Comparison of ENCODE assay signal across 23 cellular contexts in the genomic region with DNA sequence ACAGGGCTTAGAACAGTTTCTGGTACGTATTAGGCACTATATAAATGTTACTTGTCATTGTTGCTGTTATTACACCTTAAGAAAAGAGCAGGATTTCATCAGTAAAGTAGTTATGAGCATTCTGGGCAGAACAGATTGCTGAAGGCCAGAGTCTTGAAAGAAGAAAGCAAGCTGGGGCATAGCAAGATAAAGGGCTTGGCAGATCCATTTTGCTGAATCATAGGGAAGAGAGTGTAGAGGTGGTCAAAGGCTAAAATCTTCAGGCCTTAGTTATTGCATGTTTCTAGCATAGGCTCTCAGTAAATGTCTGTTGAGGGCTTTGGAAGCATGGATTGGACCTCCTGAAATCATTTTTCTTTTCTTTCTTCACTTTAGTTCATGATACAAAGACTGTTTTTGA.
DNase-seq lines count a peak whose midpoint lies in the region; ATAC-seq, FAIRE-seq and TF ChIP-seq lines count a peak whose summit lies in the region.
"Had no signal": no experiment of that assay in that cellular context is flagged by ENCODE, and none has a peak within 500 bp of the region (broad histone marks: within the 10 kb centered on the region; RNA-seq: fewer than 3 reads in every experiment).

No MANE protein-coding gene starts in this region.

- CTCF ChIA-PET in mammary epithelial cell (lab: Charles Lee; ENCODE audit: low non-redundant PET) = no interaction called here

- H3K9me2 ChIP-seq in Loucy (replicated peaks; ENCODE audit: low read depth, low read length) = no peaks in the 10 kb centered on the region

- TF ChIP-seq CTCF in Loucy (conservative IDR thresholded peaks at IDR 0.05; ENCODE audit: low read length) (no peak), mammary epithelial cell (conservative IDR thresholded peaks at IDR 0.05 in 1 of 2, IDR thresholded peaks at IDR 0.05 in 1 of 2; ENCODE audit: extremely low read depth in 1 of 2, insufficient read depth in 1 of 2, low read depth in 1 of 2, low read length in 2 of 2) (no peak), heart right ventricle (IDR thresholded peaks at IDR 0.05) (no peak), BE2C (IDR thresholded peaks at IDR 0.05; ENCODE audit: low read depth, low read length) (no peak)

- no peaks in the 10 kb centered on the region for H3K36me3 ChIP-seq in Loucy (ENCODE audit: insufficient read depth, low read length)
- H3K36me3 ChIP-seq in mammary epithelial cell (ENCODE audit: insufficient read depth, low read length) = no peaks in the 10 kb centered on the region
- H3K36me3 ChIP-seq in heart right ventricle = no peaks in the 10 kb centered on the region
- H3K36me3 ChIP-seq in small intestine (ENCODE audit: control insufficient read depth in 2 of 2, insufficient read depth in 2 of 2, low read length in 2 of 2) = no peaks in the 10 kb centered on the region
- no peaks in the 10 kb centered on the region for H3K36me3 ChIP-seq in BE2C
- H3K36me3 ChIP-seq: SJSA1 had no signal

- H3K4me3 ChIP-seq in Loucy (ENCODE audit: low read length, poor library complexity, severe bottlenecking) (no peak overlapping the region), mammary epithelial cell (replicated peaks in 1 of 3; ENCODE audit: insufficient read depth in 1 of 3, low read depth in 2 of 3, low read length in 3 of 3) (no peak overlapping the region), heart right ventricle (no peak overlapping the region), small intestine (ENCODE audit: low read depth in 1 of 2, low read length in 2 of 2) (no peak overlapping the region), BE2C (ENCODE audit: low read depth, low read length) (no peak overlapping the region)
- H3K4me3 ChIP-seq: mucosa of descending colon, sigmoid colon, SJSA1, testis had no signal

- ATAC-seq in heart right ventricle = peak in 1 of 8 donors; percentile 63
- ATAC-seq in GM21390 (IDR thresholded peaks at IDR 0.05; ENCODE audit: unreplicated experiment) = no peak
- ATAC-seq: activated T-cell treated with anti-CD3 and anti-CD28 coated beads, Interleukin-2, amount 50 U/mL, for 4 hours; mucosa of descending colon had no signal

- no peaks in the 10 kb centered on the region for H3F3A ChIP-seq in Loucy (ENCODE audit: low read depth)

- H4K20me1 ChIP-seq in Loucy (ENCODE audit: insufficient read depth, low read length, poor library complexity, severe bottlenecking) = no peaks in the 10 kb centered on the region
- H4K20me1 ChIP-seq in mammary epithelial cell (ENCODE audit: insufficient read depth, low read length) = no peaks in the 10 kb centered on the region

- H3K4me1 ChIP-seq in Loucy (ENCODE audit: insufficient read depth, low read length, poor library complexity, severe bottlenecking) (no peaks in the 10 kb centered on the region), mammary epithelial cell (ENCODE audit: insufficient read depth, low read length) (peaks cover 9% of the 10 kb centered on the region), heart right ventricle (peaks cover 0 to 18% (median 6%) of the 10 kb centered on the region in 9 donors), small intestine (ENCODE audit: control insufficient read depth in 2 of 2, insufficient read depth in 1 of 2, low read depth in 1 of 2, low read length in 1 of 2) (no peaks in the 10 kb centered on the region), BE2C (no peaks in the 10 kb centered on the region)
- H3K4me1 ChIP-seq: SJSA1, testis had no signal

- no peak for FAIRE-seq in small intestine (lab: Jason Lieb, UNC)
- FAIRE-seq: HTR-8/SVneo had no signal

- H2AFZ ChIP-seq in Loucy (ENCODE audit: low read length) = peak overlapping the region; percentile 1; the same call in 1 of the 2 replicates
- peak overlapping the region; percentile 73 for H2AFZ ChIP-seq in mammary epithelial cell (ENCODE audit: low read depth, low read length)

- 48% methylated on average over 1 of the region's 1 CpG for WGBS in mammary epithelial cell (ENCODE audit: low coverage, missing lambda C conversion rate)
- WGBS in heart right ventricle, 2 donors = 71 to 77% methylated on average over 1 of the region's 1 CpG
- WGBS in small intestine, 3 donors = 76 to 91% (median 88%) methylated on average over 1 of the region's 1 CpG

- H3K9ac ChIP-seq in Loucy (ENCODE audit: low read depth, low read length, poor library complexity, severe bottlenecking) (no peak overlapping the region), mammary epithelial cell (ENCODE audit: insufficient read depth, low read length) (no peak overlapping the region)

- dilution Hi-C loops in mammary epithelial cell (cut with HindIII; ENCODE audit: low sequenced_read_pairs) = no loop called here

- no peaks in the 10 kb centered on the region for H3K27me3 ChIP-seq in Loucy (ENCODE audit: insufficient read depth, low read length, poor library complexity, severe bottlenecking)
- H3K27me3 ChIP-seq in mammary epithelial cell (ENCODE audit: insufficient read depth, low read length) = no peaks in the 10 kb centered on the region
- no peaks in the 10 kb centered on the region for H3K27me3 ChIP-seq in heart right ventricle
- H3K27me3 ChIP-seq in small intestine (ENCODE audit: control insufficient read depth in 2 of 2, insufficient read depth in 2 of 2, low read length in 2 of 2) = no peaks in the 10 kb centered on the region
- no peaks in the 10 kb centered on the region for H3K27me3 ChIP-seq in BE2C
- H3K27me3 ChIP-seq: sigmoid colon, SJSA1, testis had no signal

- intact Hi-C loops in mammary epithelial cell (cut with micrococcal nuclease) (no loop called here), heart right ventricle (cut with DNase I) (no loop called here)

- no peak overlapping the region for H3K4me2 ChIP-seq in Loucy (ENCODE audit: low read depth, low read length, poor library complexity, severe bottlenecking)
- H3K4me2 ChIP-seq in mammary epithelial cell (ENCODE audit: insufficient read depth, low read depth, low read length) = peak overlapping the region; percentile 13

- no peaks in the 10 kb centered on the region for H3K9me3 ChIP-seq in Loucy (ENCODE audit: insufficient read depth, low read depth, low read length)
- no peaks in the 10 kb centered on the region for H3K9me3 ChIP-seq in mammary epithelial cell (replicated peaks; ENCODE audit: insufficient read depth, low read length)
- no peaks in the 10 kb centered on the region for H3K9me3 ChIP-seq in heart right ventricle
- H3K9me3 ChIP-seq in small intestine (ENCODE audit: control insufficient read depth, low read depth) = no peaks in the 10 kb centered on the region
- no peaks in the 10 kb centered on the region for H3K9me3 ChIP-seq in BE2C
- H3K9me3 ChIP-seq: mucosa of descending colon, sigmoid colon, SJSA1, testis had no signal

- peak; percentile 53 for DNase-seq in mammary epithelial cell
- DNase-seq in heart right ventricle = no peak
- peak; percentile 47 for DNase-seq in small intestine
- DNase-seq in T1000 (lab: John Stamatoyannopoulos, UW) = no peak
- DNase-seq in NCI-H187 (lab: John Stamatoyannopoulos, UW) = no peak
- DNase-seq in BE2C = no peak
- DNase-seq: activated CD4-positive, alpha-beta T cell treated with anti-CD3 and anti-CD28 coated beads, Interleukin-2, amount 50 U/mL, for 48 hours; activated naive CD8-positive, alpha-beta T cell treated with anti-CD3 and anti-CD28 coated beads for 36 hours; activated T-cell treated with anti-CD3 and anti-CD28 coated beads, Interleukin-2, amount 50 U/mL, for 4 hours; cerebellar nuclear complex; HCEC 1CT; kidney; mucosa of descending colon; NCI-H1694; sigmoid colon; stimulated activated CD4-positive, alpha-beta T cell treated with anti-CD3 and anti-CD28 coated beads, Interleukin-4, amount 100 ng/mL, for 24 hours; stimulated activated CD8-positive, alpha-beta memory T cell treated with anti-CD3 and anti-CD28 coated beads, Interleukin-4, amount 100 ng/mL, for 48 hours; T-helper 9 cell; testis had no signal

- H3K79me2 ChIP-seq in Loucy (ENCODE audit: insufficient read depth, low read length) (no peaks in the 10 kb centered on the region), mammary epithelial cell (ENCODE audit: insufficient read depth, low read length) (no peaks in the 10 kb centered on the region)

- H3K27ac ChIP-seq in mammary epithelial cell (ENCODE audit: insufficient read depth, low read depth, low read length) (peak overlapping the region; percentile 4), heart right ventricle (peak overlapping the region in 7 of 10 donors; percentile 22 to 72 (median 59)), small intestine (ENCODE audit: low read depth in 1 of 2, low read length in 1 of 2) (no peak overlapping the region)
- H3K27ac ChIP-seq: SJSA1 had no signal

- no TSS peak for BruUV-seq in mammary epithelial cell (replicated peaks; lab: Mats Ljungman, UMichigan)

- in situ Hi-C loops in mammary epithelial cell (cut with MboI; ENCODE audit: low sequenced_read_pairs in 2 of 2) = no loop called here

Comparison
In these comparisons a context has a peak if more than half of its experiments do, and no peak if none do; other contexts are left out.
1. DNase-seq: peak in mammary epithelial cell (single experiment) and small intestine (single experiment); none in heart right ventricle (0 of 2), T1000 (single experiment), NCI-H187 (0 of 2) and BE2C (single experiment).
2. H3K27ac ChIP-seq: peak in mammary epithelial cell (single experiment) and heart right ventricle (7 of 10); none in small intestine (0 of 2).